Comparison of ENCODE assay signal across 25 cellular contexts in the genomic region with DNA sequence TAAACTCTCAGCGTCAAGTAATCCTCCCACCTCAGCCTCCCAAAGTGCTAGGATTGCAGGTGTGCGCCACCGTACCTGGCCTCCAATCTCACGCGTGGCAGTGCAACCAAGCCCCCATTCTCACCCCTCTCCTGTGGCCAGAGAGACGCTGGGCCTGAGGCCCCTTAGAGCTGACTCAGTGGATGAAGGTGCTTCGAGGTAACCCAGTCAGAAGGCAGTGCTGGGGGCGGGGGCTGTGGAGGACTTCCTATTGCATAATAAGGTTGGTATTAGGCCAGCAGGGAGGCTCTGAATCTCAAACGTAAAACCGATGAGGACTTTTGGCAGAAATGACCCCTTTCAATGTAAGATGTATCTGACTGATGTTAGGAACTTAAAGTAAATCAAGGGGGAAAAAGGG.
"Had no signal": no experiment of that assay in that cellular context is flagged by ENCODE, and none has a peak within 500 bp of the region (broad histone marks: within the 10 kb centered on the region; RNA-seq: fewer than 3 reads in every experiment).

No MANE protein-coding gene starts in this region.

- H3K4me3 Mint-ChIP-seq: dendritic cell treated with granulocyte-macrophage colony-stimulating factor and Interleukin-4, amounts not matched to agents 40 ng/mL and 50 ng/mL, for 4 days; effector memory CD8-positive, alpha-beta T cell; endodermal cell; mesothelial cell of epicardium; naive B cell had no signal

- H3K27me3 ChIP-seq: colonic mucosa, esophagus squamous epithelium, heart right ventricle, left lung had no signal

- H3K27ac ChIP-seq: colonic mucosa, epithelial cell of prostate, esophagus squamous epithelium, gastrocnemius medialis, heart right ventricle, left lung, lower lobe of right lung had no signal

- DNase-seq: colonic mucosa; cortex of kidney; effector CD8-positive, alpha-beta T cell; effector memory CD8-positive, alpha-beta T cell; endodermal cell; erythroblast; esophagus squamous epithelium; foreskin fibroblast; foreskin melanocyte; gastrocnemius medialis; glutamatergic neuron; head of caudate nucleus; heart right ventricle; hippocampal formation; left cardiac atrium; left lung; left ventricle myocardium superior; lower lobe of right lung; mesenchymal stem cell; mucosa of descending colon; naive B cell had no signal

- H3K27me3 Mint-ChIP-seq: dendritic cell treated with granulocyte-macrophage colony-stimulating factor and Interleukin-4, amounts not matched to agents 40 ng/mL and 50 ng/mL, for 4 days had no signal

- H3K36me3 ChIP-seq: colonic mucosa, esophagus squamous epithelium, gastrocnemius medialis, heart right ventricle, left lung, lower lobe of right lung had no signal

- H3K9me3 Mint-ChIP-seq: dendritic cell treated with granulocyte-macrophage colony-stimulating factor and Interleukin-4, amounts not matched to agents 40 ng/mL and 50 ng/mL, for 4 days; effector memory CD8-positive, alpha-beta T cell; mesothelial cell of epicardium had no signal

- ATAC-seq: effector memory CD8-positive, alpha-beta T cell; esophagus mucosa; gastrocnemius medialis; heart right ventricle; left cardiac atrium; left lung; left ventricle myocardium superior; lower lobe of right lung; mucosa of descending colon had no signal

- H3K36me3 Mint-ChIP-seq: mesothelial cell of epicardium had no signal

- H3K4me3 ChIP-seq: colonic mucosa, esophagus squamous epithelium, gastrocnemius medialis, heart right ventricle, left lung, lower lobe of right lung, mucosa of descending colon had no signal

- H3K9me3 ChIP-seq: colonic mucosa, esophagus squamous epithelium, gastrocnemius medialis, heart right ventricle, left lung, lower lobe of right lung, mucosa of descending colon had no signal

- H3K4me1 ChIP-seq: colonic mucosa, esophagus squamous epithelium, gastrocnemius medialis, left lung, lower lobe of right lung had no signal

- H3K27ac Mint-ChIP-seq: dendritic cell treated with granulocyte-macrophage colony-stimulating factor and Interleukin-4, amounts not matched to agents 40 ng/mL and 50 ng/mL, for 4 days; endodermal cell; mesothelial cell of epicardium; naive B cell had no signal
